1 cellular context compared by ENCODE assay signal in the genomic region with DNA sequence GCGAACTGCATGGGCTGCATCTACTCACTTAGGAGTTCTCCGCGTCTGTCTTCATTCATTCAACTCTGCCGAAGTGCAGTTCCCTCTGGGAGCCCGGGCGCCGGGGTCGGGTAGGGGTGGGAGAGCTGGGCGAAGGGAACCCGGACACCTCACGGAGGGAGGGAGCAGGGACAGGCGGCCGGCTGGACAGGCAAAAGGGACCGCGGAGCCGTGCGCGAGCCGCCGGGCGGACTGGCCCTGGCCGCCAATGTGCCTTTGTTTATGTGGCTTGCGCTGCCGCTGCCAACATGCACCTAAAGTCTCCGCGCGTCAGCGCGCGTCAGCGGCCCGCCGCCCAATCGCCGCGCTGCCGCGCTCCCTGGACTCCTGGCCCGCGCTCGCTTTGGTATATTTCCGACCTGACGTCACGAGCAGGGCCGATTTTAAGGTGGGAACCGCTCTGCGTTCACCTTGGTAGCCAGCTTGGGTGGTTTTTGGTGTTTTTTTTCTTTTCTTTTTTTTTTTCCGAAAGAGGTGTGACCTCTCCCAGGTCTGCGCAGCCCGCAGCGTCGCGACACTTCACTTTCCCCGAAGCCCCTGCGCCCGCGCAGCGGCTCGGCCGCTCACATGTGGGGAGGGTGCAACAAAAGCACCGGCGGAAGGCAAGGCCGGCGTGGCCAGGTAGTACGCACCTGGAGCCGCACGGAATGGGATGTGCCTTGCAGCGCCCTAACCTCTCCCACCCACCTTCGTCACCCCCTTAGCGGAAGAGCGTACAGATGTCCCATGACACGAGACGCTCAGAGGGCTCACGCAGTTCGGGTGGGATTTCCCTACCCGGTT.
TF ChIP-seq lines count a peak whose summit lies in the region.

Gene NR4A2, minus strand, starts transcription at position 270 of the 822 bp plus-strand sequence. CDS start 2,535 bp downstream, outside the sequence.

TF ChIP-seq in K562, 482 proteins besides CTCF, POLR2A, EP300 and RAD21 (continued from another document and continues in another):
- TF ChIP-seq PML (IDR thresholded peaks at IDR 0.05; ENCODE audit: low read length), result peak; percentile 45
- TF ChIP-seq, protein P1, sequence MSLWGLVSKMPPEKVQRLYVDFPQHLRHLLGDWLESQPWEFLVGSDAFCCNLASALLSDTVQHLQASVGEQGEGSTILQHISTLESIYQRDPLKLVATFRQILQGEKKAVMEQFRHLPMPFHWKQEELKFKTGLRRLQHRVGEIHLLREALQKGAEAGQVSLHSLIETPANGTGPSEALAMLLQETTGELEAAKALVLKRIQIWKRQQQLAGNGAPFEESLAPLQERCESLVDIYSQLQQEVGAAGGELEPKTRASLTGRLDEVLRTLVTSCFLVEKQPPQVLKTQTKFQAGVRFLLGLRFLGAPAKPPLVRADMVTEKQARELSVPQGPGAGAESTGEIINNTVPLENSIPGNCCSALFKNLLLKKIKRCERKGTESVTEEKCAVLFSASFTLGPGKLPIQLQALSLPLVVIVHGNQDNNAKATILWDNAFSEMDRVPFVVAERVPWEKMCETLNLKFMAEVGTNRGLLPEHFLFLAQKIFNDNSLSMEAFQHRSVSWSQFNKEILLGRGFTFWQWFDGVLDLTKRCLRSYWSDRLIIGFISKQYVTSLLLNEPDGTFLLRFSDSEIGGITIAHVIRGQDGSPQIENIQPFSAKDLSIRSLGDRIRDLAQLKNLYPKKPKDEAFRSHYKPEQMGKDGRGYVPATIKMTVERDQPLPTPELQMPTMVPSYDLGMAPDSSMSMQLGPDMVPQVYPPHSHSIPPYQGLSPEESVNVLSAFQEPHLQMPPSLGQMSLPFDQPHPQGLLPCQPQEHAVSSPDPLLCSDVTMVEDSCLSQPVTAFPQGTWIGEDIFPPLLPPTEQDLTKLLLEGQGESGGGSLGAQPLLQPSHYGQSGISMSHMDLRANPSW (CRISPR knock-in tag; IDR thresholded peaks at IDR 0.05), result 0 out of 2 replicates have a peak, but pooled peaks have one; percentile 56
- TF ChIP-seq ZNF324 (CRISPR knock-in tag; IDR thresholded peaks at IDR 0.05), result peak; percentile 39; the same call in 1 of the 2 replicates
- peak; percentile 78; the same call in 1 of the 2 replicates for TF ChIP-seq PHF21A (IDR thresholded peaks at IDR 0.05; ENCODE audit: borderline replicate concordance, low read depth)
- TF ChIP-seq ATF1 (CRISPR knock-in tag; IDR thresholded peaks at IDR 0.05), result no peak
- peak; percentile 98 for TF ChIP-seq ATF1 (tag; IDR thresholded peaks at IDR 0.05)
- TF ChIP-seq ZNF639 (CRISPR knock-in tag; conservative IDR thresholded peaks at IDR 0.05 in 1 of 2, IDR thresholded peaks at IDR 0.05 in 1 of 2), result no peak
- TF ChIP-seq HMGXB4 (CRISPR knock-in tag; IDR thresholded peaks at IDR 0.05), result 0 out of 2 replicates have a peak, but pooled peaks have one; percentile 76
- TF ChIP-seq TRIM24 (IDR thresholded peaks at IDR 0.05), result peak in 1 of 2 experiments; percentile 33; a peak in 1 of 4 replicates
- TF ChIP-seq MBD2 (IDR thresholded peaks at IDR 0.05; ENCODE audit: borderline replicate concordance, low read depth), result 0 out of 2 replicates have a peak, but pooled peaks have one; percentile 5
- peak; percentile 80 for TF ChIP-seq SP1 (CRISPR knock-in tag; IDR thresholded peaks at IDR 0.05)
- peak; percentile 72 for TF ChIP-seq NBN (IDR thresholded peaks at IDR 0.05; ENCODE audit: low read depth)
- peak; percentile 32 to 87; a peak in 3 of 4 replicates for TF ChIP-seq NONO (IDR thresholded peaks at IDR 0.05; ENCODE audit: low read depth in 2 of 2, low read length in 1 of 2)
- TF ChIP-seq CTBP1 (IDR thresholded peaks at IDR 0.05; ENCODE audit: borderline replicate concordance), result peak; percentile 71
- peak; percentile 42; the same call in 1 of the 2 replicates for TF ChIP-seq SMAD4 (CRISPR knock-in tag; conservative IDR thresholded peaks at IDR 0.05)
- TF ChIP-seq, protein P2, sequence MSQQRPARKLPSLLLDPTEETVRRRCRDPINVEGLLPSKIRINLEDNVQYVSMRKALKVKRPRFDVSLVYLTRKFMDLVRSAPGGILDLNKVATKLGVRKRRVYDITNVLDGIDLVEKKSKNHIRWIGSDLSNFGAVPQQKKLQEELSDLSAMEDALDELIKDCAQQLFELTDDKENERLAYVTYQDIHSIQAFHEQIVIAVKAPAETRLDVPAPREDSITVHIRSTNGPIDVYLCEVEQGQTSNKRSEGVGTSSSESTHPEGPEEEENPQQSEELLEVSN (IDR thresholded peaks at IDR 0.05; ENCODE audit: borderline replicate concordance in 1 of 2, extremely low read depth in 1 of 2, insufficient read depth in 1 of 2, insufficient read length in 1 of 2, low read depth in 1 of 2, low read length in 1 of 2, poor library complexity in 1 of 2, severe bottlenecking in 1 of 2), result peak; percentile 87 to 93
- TF ChIP-seq ZC3H4 (CRISPR knock-in tag; IDR thresholded peaks at IDR 0.05; ENCODE audit: borderline replicate concordance), result 0 out of 2 replicates have a peak, but pooled peaks have one; percentile 36
- TF ChIP-seq MAFG (tag; conservative IDR thresholded peaks at IDR 0.05), result no peak
- TF ChIP-seq IRF2 (CRISPR knock-in tag; IDR thresholded peaks at IDR 0.05), result no peak
- TF ChIP-seq ZNF511 (CRISPR knock-in tag; IDR thresholded peaks at IDR 0.05), result 0 out of 2 replicates have a peak, but pooled peaks have one; percentile 33
- TF ChIP-seq POLR2H (tag; IDR thresholded peaks at IDR 0.05; ENCODE audit: low read depth), result peak; percentile 34; the same call in 1 of the 2 replicates
- TF ChIP-seq SMARCA5 (IDR thresholded peaks at IDR 0.05), result no peak
- no peak for TF ChIP-seq TEAD2 (tag; IDR thresholded peaks at IDR 0.05)
- TF ChIP-seq MTA1 (IDR thresholded peaks at IDR 0.05; ENCODE audit: borderline replicate concordance), result peak; percentile 34; the same call in 1 of the 2 replicates
- 0 out of 2 replicates have a peak, but pooled peaks have one; percentile 12 for TF ChIP-seq TFE3 (CRISPR knock-in tag; IDR thresholded peaks at IDR 0.05)
- peak; percentile 57 for TF ChIP-seq POLR2AphosphoS5 (IDR thresholded peaks at IDR 0.05; ENCODE audit: control insufficient read depth, insufficient read depth, low read depth, low read length)
- peak; percentile 27; the same call in 1 of the 2 replicates for TF ChIP-seq MTA2 (IDR thresholded peaks at IDR 0.05; ENCODE audit: low read depth)
- peak; percentile 16 for TF ChIP-seq CHD2 (IDR thresholded peaks at IDR 0.05; ENCODE audit: low read depth, low read length)
- TF ChIP-seq, protein P3, sequence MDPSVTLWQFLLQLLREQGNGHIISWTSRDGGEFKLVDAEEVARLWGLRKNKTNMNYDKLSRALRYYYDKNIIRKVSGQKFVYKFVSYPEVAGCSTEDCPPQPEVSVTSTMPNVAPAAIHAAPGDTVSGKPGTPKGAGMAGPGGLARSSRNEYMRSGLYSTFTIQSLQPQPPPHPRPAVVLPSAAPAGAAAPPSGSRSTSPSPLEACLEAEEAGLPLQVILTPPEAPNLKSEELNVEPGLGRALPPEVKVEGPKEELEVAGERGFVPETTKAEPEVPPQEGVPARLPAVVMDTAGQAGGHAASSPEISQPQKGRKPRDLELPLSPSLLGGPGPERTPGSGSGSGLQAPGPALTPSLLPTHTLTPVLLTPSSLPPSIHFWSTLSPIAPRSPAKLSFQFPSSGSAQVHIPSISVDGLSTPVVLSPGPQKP (CRISPR knock-in tag; IDR thresholded peaks at IDR 0.05), result no peak
- TF ChIP-seq, protein P4, sequence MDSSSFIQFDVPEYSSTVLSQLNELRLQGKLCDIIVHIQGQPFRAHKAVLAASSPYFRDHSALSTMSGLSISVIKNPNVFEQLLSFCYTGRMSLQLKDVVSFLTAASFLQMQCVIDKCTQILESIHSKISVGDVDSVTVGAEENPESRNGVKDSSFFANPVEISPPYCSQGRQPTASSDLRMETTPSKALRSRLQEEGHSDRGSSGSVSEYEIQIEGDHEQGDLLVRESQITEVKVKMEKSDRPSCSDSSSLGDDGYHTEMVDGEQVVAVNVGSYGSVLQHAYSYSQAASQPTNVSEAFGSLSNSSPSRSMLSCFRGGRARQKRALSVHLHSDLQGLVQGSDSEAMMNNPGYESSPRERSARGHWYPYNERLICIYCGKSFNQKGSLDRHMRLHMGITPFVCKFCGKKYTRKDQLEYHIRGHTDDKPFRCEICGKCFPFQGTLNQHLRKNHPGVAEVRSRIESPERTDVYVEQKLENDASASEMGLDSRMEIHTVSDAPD (CRISPR knock-in tag; IDR thresholded peaks at IDR 0.05), result 0 out of 2 replicates have a peak, but pooled peaks have one; percentile 16
- TF ChIP-seq FOXK1 (CRISPR knock-in tag; IDR thresholded peaks at IDR 0.05; ENCODE audit: borderline replicate concordance), result peak; percentile 98
- TF ChIP-seq BRD9 (IDR thresholded peaks at IDR 0.05; ENCODE audit: low read depth, partially characterized antibody), result peak; percentile 52
- no peak for TF ChIP-seq TRIM28 (IDR thresholded peaks at IDR 0.05)
- TF ChIP-seq SAP30 (IDR thresholded peaks at IDR 0.05; ENCODE audit: borderline replicate concordance, insufficient read depth, low read depth, low read length, poor library complexity, severe bottlenecking), result peak; percentile 92
- no peak for TF ChIP-seq ZNF280B (CRISPR knock-in tag; IDR thresholded peaks at IDR 0.05)
- TF ChIP-seq ZBTB7A (IDR thresholded peaks at IDR 0.05; ENCODE audit: borderline replicate concordance, control insufficient read depth, low read depth, low read length), result peak; percentile 25; the same call in 1 of the 2 replicates
- TF ChIP-seq NCOA4 (IDR thresholded peaks at IDR 0.05; ENCODE audit: partially characterized antibody), result no peak
- TF ChIP-seq FOXJ3 (CRISPR knock-in tag; IDR thresholded peaks at IDR 0.05), result no peak
- TF ChIP-seq YY1 (IDR thresholded peaks at IDR 0.05; ENCODE audit: borderline replicate concordance in 1 of 3, control insufficient read depth in 1 of 3, extremely low read depth in 1 of 3, insufficient read depth in 3 of 3, insufficient read length in 1 of 3, insufficient replicate concordance in 2 of 3, low read depth in 1 of 3, low read length in 2 of 3), result peak in 2 of 3 experiments; percentile 57 to 59
- TF ChIP-seq SAFB (IDR thresholded peaks at IDR 0.05; ENCODE audit: borderline replicate concordance, low read depth, low read length), result no peak
- peak; percentile 46; the same call in 1 of the 2 replicates for TF ChIP-seq TOE1 (IDR thresholded peaks at IDR 0.05; ENCODE audit: borderline replicate concordance)
- TF ChIP-seq TOE1 (CRISPR knock-in tag; IDR thresholded peaks at IDR 0.05; ENCODE audit: borderline replicate concordance, low read depth), result no peak
- peak; percentile 71 for TF ChIP-seq RB1 (IDR thresholded peaks at IDR 0.05; ENCODE audit: low read depth)
- TF ChIP-seq POLR2G (IDR thresholded peaks at IDR 0.05; ENCODE audit: low read depth, low read length), result peak; percentile 97
- peak; percentile 84 for TF ChIP-seq ZEB2 (IDR thresholded peaks at IDR 0.05)
- peak; percentile 38 for TF ChIP-seq NFRKB (IDR thresholded peaks at IDR 0.05; ENCODE audit: low read depth)
- TF ChIP-seq ZC3H11A (IDR thresholded peaks at IDR 0.05; ENCODE audit: low read depth, low read length), result no peak
- peak; percentile 19; the same call in 1 of the 2 replicates for TF ChIP-seq KDM2B (CRISPR knock-in tag; IDR thresholded peaks at IDR 0.05)
- TF ChIP-seq NUFIP1 (IDR thresholded peaks at IDR 0.05; ENCODE audit: partially characterized antibody), result no peak
- no peak for TF ChIP-seq ZNF780A (CRISPR knock-in tag; IDR thresholded peaks at IDR 0.05)
